ENCODE assay signal across 1 cellular context in the genomic region with DNA sequence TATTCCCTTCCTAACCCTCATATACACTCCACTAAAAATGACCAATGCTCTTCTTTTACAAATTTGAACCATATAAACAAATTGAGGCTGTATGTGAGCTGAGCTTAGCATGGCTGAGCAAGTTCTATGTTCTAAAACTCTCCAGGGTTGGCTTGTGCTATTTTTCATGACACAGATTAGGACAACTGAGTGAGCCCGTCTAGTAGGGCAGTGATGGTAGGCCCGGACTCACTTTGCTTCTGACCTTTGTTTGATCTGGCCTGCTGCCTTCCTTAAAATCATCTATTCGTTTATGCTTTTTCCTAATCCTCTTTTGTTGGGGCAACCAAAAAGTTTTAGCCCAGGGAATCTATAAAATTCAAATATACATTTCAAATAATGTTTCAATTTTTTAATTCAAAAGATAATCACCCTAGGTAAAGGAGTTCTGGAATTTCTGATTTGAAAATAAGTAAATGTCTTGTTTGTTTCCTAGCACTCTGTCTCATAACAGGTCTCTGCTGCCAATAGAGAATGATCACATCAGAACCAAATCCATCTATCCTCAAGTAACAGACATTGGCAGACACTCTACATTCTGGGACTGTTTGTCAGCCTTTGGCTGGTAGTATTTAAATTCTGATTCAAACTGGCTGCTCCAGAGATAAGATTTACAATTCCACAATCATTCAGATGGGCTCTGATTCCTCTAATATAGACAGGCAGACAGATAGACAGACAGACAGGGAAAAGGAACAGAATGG.
TF ChIP-seq lines count a peak whose summit lies in the region.

No MANE protein-coding gene starts in this region.

TF ChIP-seq in IMR-90, 13 proteins besides CTCF, POLR2A, EP300 and RAD21:
- TF ChIP-seq BHLHE40 (IDR thresholded peaks at IDR 0.05; ENCODE audit: low read depth, low read length) (no peak), RCOR1 (IDR thresholded peaks at IDR 0.05; ENCODE audit: insufficient replicate concordance, low read length) (no peak), FOS (IDR thresholded peaks at IDR 0.05; ENCODE audit: low read depth, low read length) (no peak), RFX5 (IDR thresholded peaks at IDR 0.05; ENCODE audit: low read depth, low read length) (no peak), CEBPB (IDR thresholded peaks at IDR 0.05; ENCODE audit: low read depth, low read length) (no peak), MAFK (IDR thresholded peaks at IDR 0.05; ENCODE audit: low read depth, low read length) (no peak), NFE2L2 (IDR thresholded peaks at IDR 0.05; ENCODE audit: low read depth, low read length) (no peak), MXI1 (IDR thresholded peaks at IDR 0.05; ENCODE audit: borderline replicate concordance, low read depth, low read length) (no peak), CHD1 (IDR thresholded peaks at IDR 0.05; ENCODE audit: low read depth, low read length) (no peak), MAZ (IDR thresholded peaks at IDR 0.05; ENCODE audit: borderline replicate concordance, low read depth, low read length) (no peak), SMC3 (IDR thresholded peaks at IDR 0.05; ENCODE audit: low read depth, low read length) (no peak)
- TF ChIP-seq, protein P1, sequence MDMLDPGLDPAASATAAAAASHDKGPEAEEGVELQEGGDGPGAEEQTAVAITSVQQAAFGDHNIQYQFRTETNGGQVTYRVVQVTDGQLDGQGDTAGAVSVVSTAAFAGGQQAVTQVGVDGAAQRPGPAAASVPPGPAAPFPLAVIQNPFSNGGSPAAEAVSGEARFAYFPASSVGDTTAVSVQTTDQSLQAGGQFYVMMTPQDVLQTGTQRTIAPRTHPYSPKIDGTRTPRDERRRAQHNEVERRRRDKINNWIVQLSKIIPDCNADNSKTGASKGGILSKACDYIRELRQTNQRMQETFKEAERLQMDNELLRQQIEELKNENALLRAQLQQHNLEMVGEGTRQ (IDR thresholded peaks at IDR 0.05; ENCODE audit: low read depth, low read length): no peak
- TF ChIP-seq, protein P2, sequence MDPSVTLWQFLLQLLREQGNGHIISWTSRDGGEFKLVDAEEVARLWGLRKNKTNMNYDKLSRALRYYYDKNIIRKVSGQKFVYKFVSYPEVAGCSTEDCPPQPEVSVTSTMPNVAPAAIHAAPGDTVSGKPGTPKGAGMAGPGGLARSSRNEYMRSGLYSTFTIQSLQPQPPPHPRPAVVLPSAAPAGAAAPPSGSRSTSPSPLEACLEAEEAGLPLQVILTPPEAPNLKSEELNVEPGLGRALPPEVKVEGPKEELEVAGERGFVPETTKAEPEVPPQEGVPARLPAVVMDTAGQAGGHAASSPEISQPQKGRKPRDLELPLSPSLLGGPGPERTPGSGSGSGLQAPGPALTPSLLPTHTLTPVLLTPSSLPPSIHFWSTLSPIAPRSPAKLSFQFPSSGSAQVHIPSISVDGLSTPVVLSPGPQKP (IDR thresholded peaks at IDR 0.05; ENCODE audit: borderline replicate concordance, low read depth, low read length): no peak
